In genomic region chr3:50303038-50303815, GRCh38 we compare ENCODE assay signal across 8 cellular contexts. TPM values are rescaled to one million over a fixed set of nuclear protein-coding genes. Genes with fewer than 3 reads are reported as not detected.
A peak's percentile ranks its signal among the peaks of the same experiment; 100 is the strongest.
DNase-seq lines count a peak whose midpoint lies in the region; ATAC-seq and TF ChIP-seq lines count a peak whose summit lies in the region.

Gene HYAL1 (minus strand): TSS chr3:50303574. CDS start chr3:50302956, 618 bp downstream.

- peaks cover 8% of the 10 kb centered on the region for H3K4me1 Mint-ChIP-seq in activated T-helper 17 cell treated with anti-CD3 and anti-CD28 coated beads, Interleukin-2, amount 50 U/mL, for 72 hours

- H3K27me3 ChIP-seq in ascending aorta (no peaks in the 10 kb centered on the region), rectal smooth muscle tissue (ENCODE audit: control insufficient read depth, insufficient read depth, low read length) (no peaks in the 10 kb centered on the region)
- no peaks in the 10 kb centered on the region for H3K27me3 ChIP-seq in effector memory CD4-positive, alpha-beta T cell (replicated peaks; ENCODE audit: control insufficient read depth, insufficient read depth, low read length, poor library complexity, severe bottlenecking)

- H3K9ac ChIP-seq in rectal smooth muscle tissue (ENCODE audit: low read length) = no peak within 1 kb of the TSS

- H3K36me3 Mint-ChIP-seq in activated T-helper 17 cell treated with anti-CD3 and anti-CD28 coated beads, Interleukin-2, amount 50 U/mL, for 72 hours (ENCODE audit: low read depth) = no peaks in the 10 kb centered on the region

- peak; percentile 56 for ATAC-seq in left ventricle myocardium superior
- no peak for ATAC-seq in activated T-helper 17 cell treated with anti-CD3 and anti-CD28 coated beads, Interleukin-2, amount 50 U/mL, for 72 hours (replicated peaks)

- DNase-seq in HCEC 1CT (peak; percentile 7), ascending aorta (ENCODE audit: low spot score in 2 of 2) (no peak), left ventricle myocardium superior (peak; percentile 91), NCI-H146 treated with DMSO at 0.1 percent for 48 hours (lab: John Stamatoyannopoulos, UW; ENCODE audit: unreplicated experiment) (no peak), NCI-H2171 (lab: John Stamatoyannopoulos, UW) (no peak)
- no peak for DNase-seq in effector memory CD4-positive, alpha-beta T cell

- H3K27ac Mint-ChIP-seq in activated T-helper 17 cell treated with anti-CD3 and anti-CD28 coated beads, Interleukin-2, amount 50 U/mL, for 72 hours = no peak within 1 kb of the TSS

- intact Hi-C loops in ascending aorta (cut with DNase I) = no loop called here
- intact Hi-C loops in left ventricle myocardium superior (cut with micrococcal nuclease) = no loop called here

- H3K27ac ChIP-seq in ascending aorta (peak within 1 kb of the TSS; percentile 17 to 38), rectal smooth muscle tissue (ENCODE audit: low read depth, low read length) (peak within 1 kb of the TSS; percentile 57)
- no peak within 1 kb of the TSS for H3K27ac ChIP-seq in effector memory CD4-positive, alpha-beta T cell (ENCODE audit: insufficient read depth, low read length, poor library complexity, severe bottlenecking)

- peak within 1 kb of the TSS; percentile 17 to 33 for H3K4me3 ChIP-seq in ascending aorta
- H3K4me3 ChIP-seq in rectal smooth muscle tissue (ENCODE audit: low read length) = peak within 1 kb of the TSS; percentile 30
- no peak within 1 kb of the TSS for H3K4me3 ChIP-seq in effector memory CD4-positive, alpha-beta T cell (ENCODE audit: insufficient read depth, low read depth, low read length, poor library complexity, severe bottlenecking)

- no peak within 1 kb of the TSS for H3K4me3 Mint-ChIP-seq in activated T-helper 17 cell treated with anti-CD3 and anti-CD28 coated beads, Interleukin-2, amount 50 U/mL, for 72 hours

- no peaks in the 10 kb centered on the region for H3K9me3 ChIP-seq in ascending aorta
- no peaks in the 10 kb centered on the region for H3K9me3 ChIP-seq in effector memory CD4-positive, alpha-beta T cell (ENCODE audit: control insufficient read depth, low read length)

- H3K27me3 Mint-ChIP-seq in activated T-helper 17 cell treated with anti-CD3 and anti-CD28 coated beads, Interleukin-2, amount 50 U/mL, for 72 hours = no peaks in the 10 kb centered on the region

- H3K9me3 Mint-ChIP-seq in activated T-helper 17 cell treated with anti-CD3 and anti-CD28 coated beads, Interleukin-2, amount 50 U/mL, for 72 hours = no peaks in the 10 kb centered on the region

- H3K36me3 ChIP-seq in ascending aorta = no peaks in the 10 kb centered on the region
- H3K36me3 ChIP-seq in rectal smooth muscle tissue (ENCODE audit: control insufficient read depth, insufficient read depth, low read length) = no peaks in the 10 kb centered on the region
- H3K36me3 ChIP-seq in effector memory CD4-positive, alpha-beta T cell (ENCODE audit: control insufficient read depth, insufficient read depth, low read length) = no peaks in the 10 kb centered on the region

- H3K4me1 ChIP-seq in ascending aorta (peaks cover 13 to 16% of the 10 kb centered on the region in 2 donors), rectal smooth muscle tissue (ENCODE audit: control insufficient read depth, insufficient read depth, low read length) (peaks cover 10% of the 10 kb centered on the region)
- H3K4me1 ChIP-seq in effector memory CD4-positive, alpha-beta T cell (ENCODE audit: control insufficient read depth, insufficient read depth, low read length, poor library complexity, severe bottlenecking) = peaks cover 18% of the 10 kb centered on the region

- TF ChIP-seq CTCF in ascending aorta (IDR thresholded peaks at IDR 0.05) = no peak

RNA-seq across cellular contexts. Expression of gene HYAL1, which starts in this region (rescaled TPM):
- total RNA-seq in ascending aorta (49.5 TPM), left ventricle myocardium superior (70.0 TPM)
- under 1 TPM in 1 of 2 donors, not detected in 1; 0.29 TPM for total RNA-seq in activated T-helper 17 cell treated with anti-CD3 and anti-CD28 coated beads, Interleukin-2, amount 50 U/mL, for 72 hours

Comparison
In these comparisons a context has a peak if more than half of its experiments do, and no peak if none do; other contexts are left out.
1. RNA of gene HYAL1 (total RNA-seq): 70.0 TPM in left ventricle myocardium superior (single experiment) and 49.5 TPM in ascending aorta (single experiment); 0.29 TPM in activated T-helper 17 cell treated with anti-CD3 and anti-CD28 coated beads, Interleukin-2, amount 50 U/mL, for 72 hours; every median in the first group is over 10 times any median in the second.
2. DNase-seq: peak in HCEC 1CT (single experiment) and left ventricle myocardium superior (single experiment); none in ascending aorta (0 of 2), NCI-H146 treated with DMSO at 0.1 percent for 48 hours (single experiment), effector memory CD4-positive, alpha-beta T cell (0 of 3) and NCI-H2171 (single experiment).